Comparison of ENCODE assay signal across 15 cellular contexts in the genomic region with DNA sequence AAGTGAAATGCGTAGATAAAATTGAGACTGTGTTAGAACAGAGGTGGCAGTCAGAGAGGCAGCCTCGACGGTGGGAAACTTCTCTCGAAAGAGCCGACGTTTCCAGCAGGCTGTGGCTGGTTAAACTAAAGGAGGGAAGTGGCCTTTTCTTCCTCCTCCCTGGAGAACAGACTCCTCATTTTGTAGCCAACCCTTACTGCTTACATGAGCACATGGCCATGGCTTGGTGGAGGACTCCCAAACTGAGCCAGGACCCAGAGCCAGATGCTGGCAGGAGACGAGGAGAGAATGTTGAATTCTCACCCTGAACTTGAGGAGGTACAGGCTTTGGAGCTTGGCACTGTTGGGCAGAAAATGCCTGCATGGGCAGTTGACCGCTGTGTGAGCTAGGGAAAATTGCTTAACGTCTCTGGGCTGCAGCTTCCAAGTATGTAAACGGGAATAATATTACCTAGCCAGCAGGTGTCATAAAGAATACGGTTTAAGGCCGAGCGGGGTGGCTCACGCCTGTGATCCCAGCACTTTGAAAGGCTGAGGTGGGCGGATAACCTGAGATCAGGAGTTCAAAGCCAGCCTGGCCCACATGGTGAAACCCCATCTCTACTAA. TPM values are rescaled to one million over a fixed set of nuclear protein-coding genes. Genes with fewer than 3 reads are reported as not detected.
DNase-seq lines count a peak whose midpoint lies in the region; TF ChIP-seq lines count a peak whose summit lies in the region.
"Had no signal": no experiment of that assay in that cellular context is flagged by ENCODE, and none has a peak within 500 bp of the region (broad histone marks: within the 10 kb centered on the region; RNA-seq: fewer than 3 reads in every experiment).

No MANE protein-coding gene starts in this region.

- TF ChIP-seq CTCF in H9 (conservative IDR thresholded peaks at IDR 0.05) (no peak), Caco-2 (IDR thresholded peaks at IDR 0.05; ENCODE audit: insufficient read depth in 1 of 2, low read depth in 1 of 2, low read length in 1 of 2, severe bottlenecking in 1 of 2, unreplicated experiment in 1 of 2) (no peak)

- H3K18ac ChIP-seq in H9 (ENCODE audit: insufficient read length, low read depth, low read length), result no peak overlapping the region

- H3K4ac ChIP-seq in H9 (ENCODE audit: low read depth, low read length), result no peak overlapping the region

- no peak overlapping the region for H2BK120ac ChIP-seq in H9 (ENCODE audit: low read depth, low read length, poor library complexity, severe bottlenecking)

- no peak overlapping the region for H3K23ac ChIP-seq in H9 (ENCODE audit: insufficient read length, low read depth, low read length)

- no peak overlapping the region for H4K91ac ChIP-seq in H9 (ENCODE audit: insufficient read length, low read depth, low read length)

- H3K56ac ChIP-seq in H9 (ENCODE audit: insufficient read length, low read depth, low read length), result no peak overlapping the region

- H4K5ac ChIP-seq in H9 (ENCODE audit: insufficient read length, low read depth, low read length), result no peak overlapping the region

- H2AFZ ChIP-seq in H9 (ENCODE audit: low read length), result no peak overlapping the region

- H3K27me3 ChIP-seq in H9 (ENCODE audit: insufficient read depth, low read length) (no peaks in the 10 kb centered on the region), Caco-2 (replicated peaks; ENCODE audit: control insufficient read depth, insufficient read depth, low read length) (no peaks in the 10 kb centered on the region)
- H3K27me3 ChIP-seq: BLaER1 had no signal

- no peaks in the 10 kb centered on the region for H3K79me2 ChIP-seq in H9 (ENCODE audit: insufficient read depth, low read length)

- H3K9me3 ChIP-seq in H9 (ENCODE audit: control insufficient read depth, low read depth, low read length) (no peaks in the 10 kb centered on the region), Caco-2 (no peaks in the 10 kb centered on the region)
- H3K9me3 ChIP-seq: BLaER1 had no signal

- H3K9ac ChIP-seq in H9 (ENCODE audit: extremely low read depth, insufficient read length, low read length), result no peak overlapping the region
- H3K9ac ChIP-seq: BLaER1 had no signal

- H3K27ac ChIP-seq in H9 (ENCODE audit: insufficient read length, low read depth, low read length), result no peak overlapping the region
- H3K27ac ChIP-seq: BLaER1 had no signal

- no peaks in the 10 kb centered on the region for H3K4me1 ChIP-seq in H9 (ENCODE audit: insufficient read depth, low read length)
- H3K4me1 ChIP-seq in Caco-2, result no peaks in the 10 kb centered on the region

- H3K14ac ChIP-seq in H9 (ENCODE audit: insufficient read depth, low read length), result no peak overlapping the region

- H2AK5ac ChIP-seq in H9 (ENCODE audit: insufficient read length, low read length), result no peak overlapping the region

- H3K27ac Mint-ChIP-seq in H9 (no peak overlapping the region), Caco-2 (ENCODE audit: unreplicated experiment) (no peak overlapping the region)
- no peak overlapping the region for H3K27ac Mint-ChIP-seq in activated CD4-positive, alpha-beta memory T cell treated with anti-CD3 and anti-CD28 coated beads, Interleukin-2, amount 10 ng/mL, durations not matched to agents 7 days and 5 days
- H3K27ac Mint-ChIP-seq: CD14-positive monocyte had no signal

- DNase-seq in Ammon's horn (ENCODE audit: low spot score) (peak; percentile 63), H9 (no peak), globus pallidus (ENCODE audit: low spot score) (peak; percentile 47), occipital lobe (lab: John Stamatoyannopoulos, UW) (no peak), Caco-2 (no peak)
- DNase-seq in activated CD4-positive, alpha-beta memory T cell treated with anti-CD3 and anti-CD28 coated beads, Interleukin-2, amount 10 ng/mL, durations not matched to agents 7 days and 5 days, result no peak
- DNase-seq: AML-193; Calu3; CD4-positive, alpha-beta memory T cell; DMS79 treated with DMSO at 0.1 percent for 48 hours; HCEC 1CT had no signal

- no peak overlapping the region for H3K4me2 ChIP-seq in H9 (ENCODE audit: insufficient read depth, insufficient read length, low read length)
- H3K4me2 ChIP-seq: BLaER1 had no signal

- no peaks in the 10 kb centered on the region for H3K79me1 ChIP-seq in H9 (ENCODE audit: insufficient read depth, low read depth, low read length, poor library complexity, severe bottlenecking)

- no peak overlapping the region for H4K8ac ChIP-seq in H9 (replicated peaks; ENCODE audit: insufficient read length, low read depth, low read length)

- H3K36me3 ChIP-seq in Caco-2 (ENCODE audit: control insufficient read depth, insufficient read depth, low read length), result no peaks in the 10 kb centered on the region
- H3K36me3 ChIP-seq: BLaER1 had no signal

- H3K27me3 Mint-ChIP-seq in H9 (ENCODE audit: low read depth) (no peaks in the 10 kb centered on the region; the same call in 1 of the 2 replicates), Caco-2 (ENCODE audit: insufficient read depth, unreplicated experiment) (peaks cover 3% of the 10 kb centered on the region)
- H3K27me3 Mint-ChIP-seq in activated CD4-positive, alpha-beta memory T cell treated with anti-CD3 and anti-CD28 coated beads, Interleukin-2, amount 10 ng/mL, durations not matched to agents 7 days and 5 days, result no peaks in the 10 kb centered on the region

- H2BK20ac ChIP-seq in H9 (ENCODE audit: low read depth, low read length, poor library complexity, severe bottlenecking), result no peak overlapping the region

- no peak overlapping the region for H2BK15ac ChIP-seq in H9 (ENCODE audit: low read depth, low read length)

- H3K4me3 Mint-ChIP-seq in H9, result no peak overlapping the region
- no peak overlapping the region for H3K4me3 Mint-ChIP-seq in activated CD4-positive, alpha-beta memory T cell treated with anti-CD3 and anti-CD28 coated beads, Interleukin-2, amount 10 ng/mL, durations not matched to agents 7 days and 5 days
- no peak overlapping the region for H3K4me3 Mint-ChIP-seq in Caco-2 (ENCODE audit: unreplicated experiment)
- H3K4me3 Mint-ChIP-seq: CD14-positive monocyte had no signal

- intact Hi-C loops in Caco-2 (cut with micrococcal nuclease; ENCODE audit: unreplicated experiment), result no loop called here

- no peaks in the 10 kb centered on the region for H4K20me1 ChIP-seq in H9 (ENCODE audit: control insufficient read depth, insufficient read depth, insufficient read length)
- H4K20me1 ChIP-seq: BLaER1 had no signal

- H3T11ph ChIP-seq in H9 (ENCODE audit: low read length), result no peak overlapping the region

- no peak overlapping the region for H3K4me3 ChIP-seq in Caco-2 (ENCODE audit: low read depth, low read length)
- H3K4me3 ChIP-seq: BLaER1, GM12878 had no signal

- WGBS in H9 (ENCODE audit: extremely low coverage, insufficient read length, low lambda C conversion rate), result no CpG with 5 or more reads among the region's 15 CpGs

- CTCF ChIA-PET in activated CD4-positive, alpha-beta memory T cell treated with anti-CD3 and anti-CD28 coated beads, Interleukin-2, amount 10 ng/mL, durations not matched to agents 7 days and 5 days (lab: Charles Lee), result no interaction called here
- CTCF ChIA-PET in Caco-2 (lab: Charles Lee), result no interaction called here

- no peak overlapping the region for H2BK5ac ChIP-seq in H9 (ENCODE audit: insufficient read length, low read length)

- H3K23me2 ChIP-seq in H9 (ENCODE audit: insufficient read length, low read depth, low read length, poor library complexity, severe bottlenecking), result no peaks in the 10 kb centered on the region

- H2BK12ac ChIP-seq in H9 (ENCODE audit: insufficient read length, low read depth, low read length), result peak overlapping the region; percentile 76

- no peaks in the 10 kb centered on the region; a peak in 1 of 5 replicates for H3K9me3 Mint-ChIP-seq in H9
- no peaks in the 10 kb centered on the region for H3K9me3 Mint-ChIP-seq in activated CD4-positive, alpha-beta memory T cell treated with anti-CD3 and anti-CD28 coated beads, Interleukin-2, amount 10 ng/mL, durations not matched to agents 7 days and 5 days
- H3K9me3 Mint-ChIP-seq in Caco-2 (ENCODE audit: unreplicated experiment), result no peaks in the 10 kb centered on the region
- H3K9me3 Mint-ChIP-seq: CD14-positive monocyte; CD4-positive, alpha-beta memory T cell had no signal

- BruUV-seq in Caco-2 (replicated peaks; lab: Mats Ljungman, UMichigan), result no TSS peak

- H3K4me1 Mint-ChIP-seq in H9 (peaks cover 4 to 5% of the 10 kb centered on the region in 2 experiments), Caco-2 (ENCODE audit: low read depth, unreplicated experiment) (no peaks in the 10 kb centered on the region)
- H3K4me1 Mint-ChIP-seq in activated CD4-positive, alpha-beta memory T cell treated with anti-CD3 and anti-CD28 coated beads, Interleukin-2, amount 10 ng/mL, durations not matched to agents 7 days and 5 days, result no peaks in the 10 kb centered on the region
- H3K4me1 Mint-ChIP-seq: CD14-positive monocyte; CD4-positive, alpha-beta memory T cell had no signal

- H3K36me3 Mint-ChIP-seq in H9 (ENCODE audit: insufficient read depth in 1 of 3, low read depth in 3 of 3), result no peaks in the 10 kb centered on the region
- no peaks in the 10 kb centered on the region for H3K36me3 Mint-ChIP-seq in activated CD4-positive, alpha-beta memory T cell treated with anti-CD3 and anti-CD28 coated beads, Interleukin-2, amount 10 ng/mL, durations not matched to agents 7 days and 5 days (ENCODE audit: low read depth)
- no peaks in the 10 kb centered on the region for H3K36me3 Mint-ChIP-seq in Caco-2 (ENCODE audit: insufficient read depth, unreplicated experiment)
- H3K36me3 Mint-ChIP-seq: CD14-positive monocyte; CD4-positive, alpha-beta memory T cell had no signal

- POLR2A ChIA-PET in activated CD4-positive, alpha-beta memory T cell treated with anti-CD3 and anti-CD28 coated beads, Interleukin-2, amount 10 ng/mL, durations not matched to agents 7 days and 5 days (lab: Charles Lee), result no interaction called here
- POLR2A ChIA-PET in Caco-2 (lab: Charles Lee), result no interaction called here

RNA-seq across cellular contexts. Expression of a gene that starts 24.5 kb away (rescaled TPM):
- total RNA-seq in H9 (2021) (0.11 and 0.20 TPM in 2 replicates), occipital lobe (0.94 TPM), Caco-2 (2022) (not detected in 2 replicates)
- total RNA-seq in activated CD4-positive, alpha-beta memory T cell treated with anti-CD3 and anti-CD28 coated beads, Interleukin-2, amount 10 ng/mL, durations not matched to agents 7 days and 5 days, result not detected
- total RNA-seq: Calu3; CD4-positive, alpha-beta memory T cell; GM12878; H4 had no signal

RNA-seq across cellular contexts. Expression of a gene that starts 51.0 kb away (rescaled TPM):
- total RNA-seq in H9 (2021) (3.5 and 4.7 TPM in 2 replicates), occipital lobe (2.3 TPM), Caco-2 (2022) (not detected in 2 replicates)
- total RNA-seq in activated CD4-positive, alpha-beta memory T cell treated with anti-CD3 and anti-CD28 coated beads, Interleukin-2, amount 10 ng/mL, durations not matched to agents 7 days and 5 days, result under 1 TPM in 1 of 2 experiments, not detected in 1; 0.05 TPM
- total RNA-seq: CD4-positive, alpha-beta memory T cell had no signal

Comparison
In these comparisons a context has a peak if more than half of its experiments do, and no peak if none do; other contexts are left out.
1. DNase-seq: peak in Ammon's horn (single experiment) and globus pallidus (single experiment); none in H9 (single experiment), activated CD4-positive, alpha-beta memory T cell treated with anti-CD3 and anti-CD28 coated beads, Interleukin-2, amount 10 ng/mL, durations not matched to agents 7 days and 5 days (single experiment), occipital lobe (single experiment) and Caco-2 (0 of 2).